ENCODE assay signal across 9 cellular contexts in genomic region chr2:38077431-38077769, GRCh38. TPM values are rescaled to one million over a fixed set of nuclear protein-coding genes. Genes with fewer than 3 reads are reported as not detected.
DNase-seq lines count a peak whose midpoint lies in the region; ATAC-seq and TF ChIP-seq lines count a peak whose summit lies in the region.
"Had no signal": no experiment of that assay in that cellular context is flagged by ENCODE, and none has a peak within 500 bp of the region (broad histone marks: within the 10 kb centered on the region; RNA-seq: fewer than 3 reads in every experiment).

No MANE protein-coding gene starts in this region.

- no peak overlapping the region for H3K4ac ChIP-seq in mesendoderm (ENCODE audit: low read depth, low read length)

- H3K4me3 ChIP-seq in left ventricle myocardium inferior (peak overlapping the region; percentile 72), mesendoderm (ENCODE audit: low read length) (no peak overlapping the region), upper lobe of right lung (peak overlapping the region; percentile 64)

- H3K4me3 Mint-ChIP-seq in MCF 10A (ENCODE audit: unreplicated experiment), result peak overlapping the region; percentile 78

- H4K5ac ChIP-seq in mesendoderm (ENCODE audit: low read length), result no peak overlapping the region

- peak overlapping the region; percentile 49 for H2BK120ac ChIP-seq in mesendoderm (ENCODE audit: low read depth, low read length)

- no CpG with 5 or more reads among the region's 12 CpGs for WGBS in mesendoderm (ENCODE audit: extremely low coverage, insufficient coverage, low lambda C conversion rate)

- H3K27me3 ChIP-seq in left ventricle myocardium inferior (ENCODE audit: low read depth) (peaks cover 78% of the 10 kb centered on the region), mesendoderm (ENCODE audit: insufficient read depth, low read length, poor library complexity) (peaks cover 4% of the 10 kb centered on the region), upper lobe of right lung (no peaks in the 10 kb centered on the region)

- no peak overlapping the region for H2BK15ac ChIP-seq in mesendoderm (replicated peaks; ENCODE audit: low read depth)

- H3K18ac ChIP-seq in mesendoderm (ENCODE audit: low read length), result peak overlapping the region; percentile 96

- no peaks in the 10 kb centered on the region for H3K36me3 ChIP-seq in left ventricle myocardium inferior
- no peaks in the 10 kb centered on the region for H3K36me3 ChIP-seq in mesendoderm (ENCODE audit: control insufficient read depth, insufficient read depth, low read length)
- no peaks in the 10 kb centered on the region for H3K36me3 ChIP-seq in upper lobe of right lung

- H3K9ac ChIP-seq in mesendoderm (ENCODE audit: low read length), result peak overlapping the region; percentile 73

- ATAC-seq in left cardiac atrium (no peak), upper lobe of right lung (no peak), HG03460 (IDR thresholded peaks at IDR 0.05; ENCODE audit: unreplicated experiment) (no peak)

- H4K8ac ChIP-seq in mesendoderm (ENCODE audit: low read depth, low read length), result no peak overlapping the region

- no peaks in the 10 kb centered on the region for H3K79me2 ChIP-seq in mesendoderm (ENCODE audit: control insufficient read depth, insufficient read depth, low read length)

- BruUV-seq in MCF 10A (replicated peaks; lab: Mats Ljungman, UMichigan), result TSS peak; percentile 83

- H2AK5ac ChIP-seq in mesendoderm (ENCODE audit: low read length), result peak overlapping the region; percentile 14

- CTCF ChIA-PET in MCF 10A (lab: Yijun Ruan, JAX), result interaction anchor here (0.6 to 2.8 kb wide), 15 partner anchors 9 to 824 kb away, joined by 3 to 20 read pairs (median 6); no protein-coding TSS in a partner anchor

- peak overlapping the region; percentile 95 for H3K27ac ChIP-seq in left ventricle myocardium inferior (replicated peaks)
- H3K27ac ChIP-seq in mesendoderm (ENCODE audit: low read depth, low read length), result peak overlapping the region; percentile 90
- H3K27ac ChIP-seq in upper lobe of right lung, result peak overlapping the region; percentile 93

- POLR2A ChIA-PET in MCF 10A (lab: Yijun Ruan, JAX), result interaction anchor here (0.6 to 5.4 kb wide), 27 partner anchors 10 to 673 kb away, joined by 3 to 100 read pairs (median 6); partner anchors contain the start of gene RMDN2

- peak overlapping the region; percentile 59 for H3K4me2 ChIP-seq in mesendoderm (ENCODE audit: low read length)

- H3K27me3 Mint-ChIP-seq in MCF 10A (ENCODE audit: insufficient read depth, unreplicated experiment), result no peaks in the 10 kb centered on the region

- H3K9me3 ChIP-seq in left ventricle myocardium inferior (replicated peaks), result no peaks in the 10 kb centered on the region
- no peaks in the 10 kb centered on the region for H3K9me3 ChIP-seq in upper lobe of right lung

- no peak for TF ChIP-seq CTCF in left ventricle myocardium inferior (IDR thresholded peaks at IDR 0.05; ENCODE audit: borderline replicate concordance)
- no peak for TF ChIP-seq CTCF in MCF 10A (IDR thresholded peaks at IDR 0.05; ENCODE audit: unreplicated experiment)
- no peak for TF ChIP-seq CTCF in upper lobe of right lung (IDR thresholded peaks at IDR 0.05)

- peaks cover 24% of the 10 kb centered on the region for H3K4me1 Mint-ChIP-seq in MCF 10A (ENCODE audit: insufficient read depth, unreplicated experiment)

- intact Hi-C loops in left ventricle myocardium inferior (cut with micrococcal nuclease) (no loop called here), left cardiac atrium (cut with DNase I) (no loop called here), MCF 10A (cut with micrococcal nuclease) (loop anchor here (2.0 to 5.0 kb wide), 3 partner anchors 19 to 95 kb away; no protein-coding TSS in a partner anchor), upper lobe of right lung (cut with DNase I) (no loop called here)

- peak overlapping the region; percentile 85 for H3K56ac ChIP-seq in mesendoderm (ENCODE audit: low read length)

- H3K9me3 Mint-ChIP-seq in MCF 10A (ENCODE audit: unreplicated experiment), result no peaks in the 10 kb centered on the region

- DNase-seq in left ventricle myocardium inferior, result no peak
- no peak for DNase-seq in left cardiac atrium
- DNase-seq in MCF 10A (ENCODE audit: unreplicated experiment), result no peak
- DNase-seq in mesendoderm, result no peak
- no peak for DNase-seq in upper lobe of right lung
- DNase-seq in iPS-NIHi7 (ENCODE audit: extremely low spot score), result no peak
- DNase-seq in NCI-H345 treated with DMSO at 0.1 percent for 48 hours (lab: John Stamatoyannopoulos, UW; ENCODE audit: unreplicated experiment), result no peak
- DNase-seq: DND-41 had no signal

- H3K4me1 ChIP-seq in left ventricle myocardium inferior (peaks cover 57% of the 10 kb centered on the region), mesendoderm (ENCODE audit: control insufficient read depth, low read depth, low read length) (peaks cover 19% of the 10 kb centered on the region), upper lobe of right lung (peaks cover 11% of the 10 kb centered on the region)

- H2BK5ac ChIP-seq in mesendoderm (ENCODE audit: low read length), result peak overlapping the region; percentile 9

- no peaks in the 10 kb centered on the region for H3K79me1 ChIP-seq in mesendoderm (ENCODE audit: low read length)

- H3K27ac Mint-ChIP-seq in MCF 10A (ENCODE audit: low read depth, unreplicated experiment), result peak overlapping the region; percentile 75

- H3K23ac ChIP-seq in mesendoderm (ENCODE audit: low read length), result no peak overlapping the region

- peaks cover 21% of the 10 kb centered on the region for H3K36me3 Mint-ChIP-seq in MCF 10A (ENCODE audit: insufficient read depth, unreplicated experiment)

RNA-seq across cellular contexts. Expression of gene CYP1B1, which starts 1.4 kb away (rescaled TPM):
- total RNA-seq in left ventricle myocardium inferior (17.7 TPM), left cardiac atrium (100 to 1,000 TPM in 1 of 2 donors, 10 to 100 TPM in 1; 46.1 to 115 TPM), MCF 10A (2022) (37.2 and 53.3 TPM in 2 replicates), upper lobe of right lung (69.4 TPM)
- 35.6 TPM for polyA plus RNA-seq in mesendoderm (2013, experiment 1 of 2)
- polyA plus RNA-seq in mesendoderm (2013, experiment 2 of 2), result 35.0 TPM
